Comparison of ENCODE assay signal across 18 cellular contexts in genomic region chr11:133467686-133468085, GRCh38.
DNase-seq lines count a peak whose midpoint lies in the region; ATAC-seq and TF ChIP-seq lines count a peak whose summit lies in the region.
"Had no signal": no experiment of that assay in that cellular context is flagged by ENCODE, and none has a peak within 500 bp of the region (broad histone marks: within the 10 kb centered on the region; RNA-seq: fewer than 3 reads in every experiment).

No MANE protein-coding gene starts in this region.

- H3K9me3 ChIP-seq in osteoblast (ENCODE audit: low read depth, low read length): peaks cover 4% of the 10 kb centered on the region
- H3K9me3 ChIP-seq: BLaER1 had no signal

- H3K4me2 ChIP-seq in osteoblast (ENCODE audit: insufficient read depth, low read length): no peak overlapping the region
- H3K4me2 ChIP-seq: BLaER1 had no signal

- no peak overlapping the region for H3K27ac ChIP-seq in osteoblast (ENCODE audit: low read depth, low read length)
- H3K27ac ChIP-seq: BLaER1, C4-2B, GM23248 had no signal

- no peaks in the 10 kb centered on the region for H3K27me3 ChIP-seq in osteoblast (ENCODE audit: insufficient read depth, low read length)
- H3K27me3 ChIP-seq: BLaER1 had no signal

- H3K4me1 ChIP-seq in osteoblast (ENCODE audit: insufficient read depth, low read length): no peaks in the 10 kb centered on the region
- H3K4me1 ChIP-seq: BLaER1 had no signal

- H3K4me3 ChIP-seq in osteoblast (ENCODE audit: insufficient read depth, low read length): no peak overlapping the region
- H3K4me3 ChIP-seq: BLaER1, GM12878, GM23248 had no signal

- no peak for ATAC-seq in HG03025 (IDR thresholded peaks at IDR 0.05; ENCODE audit: low FRiP score, unreplicated experiment)
- ATAC-seq: CD8-positive, alpha-beta T cell; GM12878 had no signal

- no peaks in the 10 kb centered on the region for H4K20me1 ChIP-seq in osteoblast (ENCODE audit: insufficient read depth, low read length)
- H4K20me1 ChIP-seq: BLaER1 had no signal

- no peak for TF ChIP-seq CTCF in osteoblast (IDR thresholded peaks at IDR 0.05; ENCODE audit: extremely low read depth, low read depth, low read length)

- DNase-seq in globus pallidus (ENCODE audit: low spot score) (peak; percentile 79), osteoblast (ENCODE audit: insufficient read length, low spot score, missing footprints) (peak; percentile 30), superior temporal gyrus (ENCODE audit: extremely low spot score) (peak; percentile 49), activated gamma-delta T cell treated with Interleukin-2 at 50 U/mL for 16 hours (no peak)
- no peak for DNase-seq in activated effector memory CD4-positive, alpha-beta T cell treated with Interleukin-2 at 50 U/mL for 16 hours
- DNase-seq: CD4-positive, CD25-positive, alpha-beta regulatory T cell; CD8-positive, alpha-beta T cell; DMS 273 treated with DMSO at 0.1 percent for 48 hours; DMS79; EL; GDM1; GM23248; H7; HCEC 1CT had no signal

- no peaks in the 10 kb centered on the region for H3K79me2 ChIP-seq in osteoblast (ENCODE audit: insufficient read depth, low read length)

- no peaks in the 10 kb centered on the region for H3K36me3 ChIP-seq in osteoblast (ENCODE audit: insufficient read depth, low read length)
- H3K36me3 ChIP-seq: BLaER1 had no signal

- H2AFZ ChIP-seq in osteoblast (ENCODE audit: low read length): no peak overlapping the region
- H2AFZ ChIP-seq: GM23248 had no signal

Comparison
In these comparisons a context has a peak if more than half of its experiments do, and no peak if none do; other contexts are left out.
1. DNase-seq: peak in globus pallidus (single experiment), osteoblast (single experiment) and superior temporal gyrus (single experiment); none in activated effector memory CD4-positive, alpha-beta T cell treated with Interleukin-2 at 50 U/mL for 16 hours (single experiment) and activated gamma-delta T cell treated with Interleukin-2 at 50 U/mL for 16 hours (single experiment).